ENCODE assay signal across 1 cellular context in the genomic region with DNA sequence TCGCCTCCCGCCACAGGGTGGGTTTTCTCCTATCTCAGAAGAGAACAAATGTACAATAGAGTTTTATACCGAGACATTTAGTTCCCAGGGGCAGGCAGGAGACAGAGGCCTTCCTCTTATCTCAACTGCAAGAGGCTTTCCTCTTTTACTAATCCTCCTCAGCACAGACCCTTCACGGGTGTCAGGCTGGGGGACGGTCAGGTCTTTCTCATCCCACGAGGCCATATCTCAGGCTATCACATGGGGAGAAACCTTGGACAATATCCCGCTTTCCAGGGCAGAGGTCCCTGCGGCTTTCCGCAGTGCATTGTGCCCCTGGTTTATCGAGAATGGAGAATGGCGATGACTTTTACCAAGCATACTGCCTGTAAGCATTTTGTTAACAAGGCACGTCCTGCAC.
TF ChIP-seq lines count a peak whose summit lies in the region.

No MANE protein-coding gene starts in this region.

TF ChIP-seq in K562, 482 proteins besides CTCF, POLR2A, EP300 and RAD21:
- TF ChIP-seq NFIC (IDR thresholded peaks at IDR 0.05) (0 out of 2 replicates have a peak, but pooled peaks have one; percentile 12), CBFA2T3 (IDR thresholded peaks at IDR 0.05) (peak; percentile 64), TCF3 (CRISPR knock-in tag; IDR thresholded peaks at IDR 0.05) (peak; percentile 63), ARID1B (IDR thresholded peaks at IDR 0.05) (peak; percentile 40), CBFA2T2 (conservative IDR thresholded peaks at IDR 0.05) (peak; percentile 61), TAL1 (IDR thresholded peaks at IDR 0.05) (peak; percentile 46; the same call in 1 of the 2 replicates)
